ENCODE assay signal across 1 cellular context in genomic region chr6:30616811-30617564, GRCh38.
TF ChIP-seq lines count a peak whose summit lies in the region.

PPP1R10 (minus strand) TSS chr6:30617243; CDS start chr6:30609944, 7,299 bp downstream.

TF ChIP-seq in K562, 482 proteins besides CTCF, POLR2A, EP300 and RAD21 (continued from another document and continues in another):
- TF ChIP-seq AFF1 (IDR thresholded peaks at IDR 0.05; ENCODE audit: low read depth in 1 of 2, partially characterized antibody in 2 of 2) (peak; percentile 89 to 98), SMARCA5 (IDR thresholded peaks at IDR 0.05) (no peak), TSHZ1 (CRISPR knock-in tag; IDR thresholded peaks at IDR 0.05) (no peak), TEAD1 (CRISPR knock-in tag; IDR thresholded peaks at IDR 0.05) (peak; percentile 44 to 70; a peak in 1 of 4 replicates), MGA (IDR thresholded peaks at IDR 0.05) (no peak), DLX4 (CRISPR knock-in tag; IDR thresholded peaks at IDR 0.05) (peak; percentile 79; the same call in 1 of the 2 replicates), RUNX1 (IDR thresholded peaks at IDR 0.05; ENCODE audit: low read depth) (0 out of 2 replicates have a peak, but pooled peaks have one; percentile 61), ZNF318 (IDR thresholded peaks at IDR 0.05; ENCODE audit: borderline replicate concordance in 1 of 2, low read depth in 1 of 2) (peak in 1 of 2 experiments; percentile 76; a peak in 2 of 4 replicates), PBX2 (CRISPR knock-in tag; IDR thresholded peaks at IDR 0.05; ENCODE audit: low read depth) (no peak), PBX2 (tag; conservative IDR thresholded peaks at IDR 0.05; ENCODE audit: low read depth) (no peak), RBM39 (optimal IDR thresholded peaks at IDR 0.05; ENCODE audit: low read depth, low read length) (peak; percentile 90), RBM25 (IDR thresholded peaks at IDR 0.05; ENCODE audit: low read depth, low read length, severe bottlenecking) (peak; percentile 76), PHF8 (IDR thresholded peaks at IDR 0.05; ENCODE audit: borderline replicate concordance, low read length) (peak; percentile 96)
